19 cellular contexts compared by ENCODE assay signal in genomic region chr20:41782730-41783406, GRCh38.
A peak's percentile ranks its signal among the peaks of the same experiment; 100 is the strongest.
DNase-seq lines count a peak whose midpoint lies in the region; ATAC-seq, FAIRE-seq and TF ChIP-seq lines count a peak whose summit lies in the region.
"Had no signal": no experiment of that assay in that cellular context is flagged by ENCODE, and none has a peak within 500 bp of the region (broad histone marks: within the 10 kb centered on the region; RNA-seq: fewer than 3 reads in every experiment).

No MANE protein-coding gene starts in this region.

- no peak overlapping the region for H2BK12ac ChIP-seq in trophoblast cell (ENCODE audit: low read length)

- 0 out of 2 replicates have a peak overlapping the region, but pooled peaks have one; percentile 3 for H3K4me3 ChIP-seq in OCI-LY3 (ENCODE audit: low read length)
- H3K4me3 ChIP-seq in kidney (ENCODE audit: low read length in 2 of 2): no peak overlapping the region
- peak overlapping the region; percentile 30 for H3K4me3 ChIP-seq in trophoblast cell (ENCODE audit: low read depth, low read length)
- H3K4me3 ChIP-seq in body of pancreas: no peak overlapping the region
- H3K4me3 ChIP-seq: A549, GM23338 had no signal

- H4K8ac ChIP-seq in trophoblast cell (ENCODE audit: low read depth, low read length): no peak overlapping the region

- WGBS in trophoblast cell (ENCODE audit: extremely low coverage, insufficient coverage, insufficient read length): no CpG with 5 or more reads among the region's 3 CpGs
- 78 to 79% methylated on average over 3 of the region's 3 CpGs for WGBS in body of pancreas, 2 donors

- H3K36me3 ChIP-seq in OCI-LY3 (replicated peaks; ENCODE audit: low read depth, low read length): no peaks in the 10 kb centered on the region
- H3K36me3 ChIP-seq in kidney (ENCODE audit: control insufficient read depth in 1 of 2, insufficient read depth in 2 of 2, low read length in 2 of 2): no peaks in the 10 kb centered on the region
- no peaks in the 10 kb centered on the region for H3K36me3 ChIP-seq in trophoblast cell (ENCODE audit: control insufficient read depth in 1 of 2, insufficient read depth in 2 of 2, low read length in 2 of 2)
- no peaks in the 10 kb centered on the region for H3K36me3 ChIP-seq in body of pancreas (replicated peaks in 1 of 2; ENCODE audit: insufficient read depth in 1 of 2, low read depth in 2 of 2)

- H4K20me1 ChIP-seq in OCI-LY3 (ENCODE audit: insufficient read depth, low read length): no peaks in the 10 kb centered on the region

- DNase-seq in kidney: peak; percentile 71
- DNase-seq in trophoblast cell: no peak
- DNase-seq in COLO668 (lab: John Stamatoyannopoulos, UW; ENCODE audit: unreplicated experiment): no peak
- DNase-seq in activated T-helper 2 cell treated with anti-CD3 and anti-CD28 coated beads, Interferon-gamma antibody, Interleukin-2, Interleukin-4, amounts not matched to agents 10 μg/mL and 5 μg/mL and 100 μg/mL, durations not matched to agents 14 hours and 24 hours and 36 hours (ENCODE audit: low spot score): no peak
- DNase-seq in body of pancreas: no peak
- DNase-seq: AML-193; Calu3; CD4-positive, alpha-beta memory T cell; DMS79 treated with DMSO at 0.1 percent for 48 hours; GF-D8; H7; HFFc6 had no signal

- H3K4me3 Mint-ChIP-seq in activated T-helper 2 cell treated with anti-CD3 and anti-CD28 coated beads, Interferon-gamma antibody, Interleukin-2, Interleukin-4, amounts not matched to agents 10 μg/mL and 5 μg/mL and 100 μg/mL, durations not matched to agents 14 hours and 24 hours and 36 hours (ENCODE audit: low read depth): no peak overlapping the region
- H3K4me3 Mint-ChIP-seq: CD4-positive, alpha-beta memory T cell; GM23338; HFFc6 had no signal

- H3K27ac Mint-ChIP-seq in activated T-helper 2 cell treated with anti-CD3 and anti-CD28 coated beads, Interferon-gamma antibody, Interleukin-2, Interleukin-4, amounts not matched to agents 10 μg/mL and 5 μg/mL and 100 μg/mL, durations not matched to agents 14 hours and 24 hours and 36 hours: no peak overlapping the region
- H3K27ac Mint-ChIP-seq: GM23338, HFFc6 had no signal

- no peak overlapping the region for H3K18ac ChIP-seq in trophoblast cell (ENCODE audit: low read length)

- intact Hi-C loops in kidney (cut with DNase I): no loop called here
- intact Hi-C loops in activated T-helper 2 cell treated with anti-CD3 and anti-CD28 coated beads, Interferon-gamma antibody, Interleukin-2, Interleukin-4, amounts not matched to agents 10 μg/mL and 5 μg/mL and 100 μg/mL, durations not matched to agents 14 hours and 24 hours and 36 hours (cut with micrococcal nuclease): no loop called here
- intact Hi-C loops in body of pancreas (cut with DNase I): no loop called here

- no peaks in the 10 kb centered on the region for H3K4me1 Mint-ChIP-seq in activated T-helper 2 cell treated with anti-CD3 and anti-CD28 coated beads, Interferon-gamma antibody, Interleukin-2, Interleukin-4, amounts not matched to agents 10 μg/mL and 5 μg/mL and 100 μg/mL, durations not matched to agents 14 hours and 24 hours and 36 hours (ENCODE audit: low read depth)
- H3K4me1 Mint-ChIP-seq: CD4-positive, alpha-beta memory T cell; GM23338 had no signal

- no peak overlapping the region for H2BK5ac ChIP-seq in trophoblast cell (ENCODE audit: low read depth, low read length, poor library complexity)

- H3K27ac ChIP-seq in OCI-LY3 (ENCODE audit: low read length): peak overlapping the region; percentile 44
- H3K27ac ChIP-seq in kidney (ENCODE audit: low read depth in 2 of 2, low read length in 2 of 2): peak overlapping the region in 1 of 2 donors; percentile 34
- H3K27ac ChIP-seq in trophoblast cell (ENCODE audit: low read depth, low read length): no peak overlapping the region
- H3K27ac ChIP-seq in body of pancreas: no peak overlapping the region
- H3K27ac ChIP-seq: 22Rv1, A549, C4-2B had no signal

- H2AFZ ChIP-seq in OCI-LY3 (ENCODE audit: low read depth, low read length): no peak overlapping the region
- H2AFZ ChIP-seq in trophoblast cell (ENCODE audit: insufficient read depth, low read length, poor library complexity): no peak overlapping the region
- H2AFZ ChIP-seq: GM23338 had no signal

- H3K4ac ChIP-seq in trophoblast cell (ENCODE audit: low read depth, low read length): no peak overlapping the region

- TF ChIP-seq POLR2A in body of pancreas (IDR thresholded peaks at IDR 0.05): no peak

- ATAC-seq in HG03175 (IDR thresholded peaks at IDR 0.05; ENCODE audit: unreplicated experiment) (peak; percentile 10), body of pancreas (no peak)
- ATAC-seq: A549, GM23338, HCT116 had no signal

- no peaks in the 10 kb centered on the region for H3K79me1 ChIP-seq in trophoblast cell (ENCODE audit: low read length)

- H4K91ac ChIP-seq in trophoblast cell (ENCODE audit: low read depth, low read length): no peak overlapping the region

- H4K12ac ChIP-seq in trophoblast cell (ENCODE audit: low read depth, low read length): no peak overlapping the region

- H3K27me3 ChIP-seq in OCI-LY3 (ENCODE audit: low read depth, low read length) (peaks cover 21% of the 10 kb centered on the region), trophoblast cell (ENCODE audit: insufficient read depth, low read length) (no peaks in the 10 kb centered on the region), body of pancreas (no peaks in the 10 kb centered on the region)

- no peak for FAIRE-seq in kidney (lab: Jason Lieb, UNC)
- FAIRE-seq: A549 had no signal

- peak overlapping the region; percentile 42 for H3K4me2 ChIP-seq in OCI-LY3 (ENCODE audit: low read length)
- H3K4me2 ChIP-seq in trophoblast cell (ENCODE audit: low read length): no peak overlapping the region
- H3K4me2 ChIP-seq: A549, GM23338 had no signal

- no peak overlapping the region for H2BK120ac ChIP-seq in trophoblast cell (ENCODE audit: insufficient read depth, low read length, poor library complexity)

- no peaks in the 10 kb centered on the region for H3K9me3 ChIP-seq in OCI-LY3 (ENCODE audit: insufficient read depth, low read length)
- H3K9me3 ChIP-seq in kidney (ENCODE audit: control insufficient read depth in 1 of 2, low read length in 2 of 2): no peaks in the 10 kb centered on the region
- H3K9me3 ChIP-seq in trophoblast cell (ENCODE audit: insufficient read depth, low read depth, low read length): peaks cover 3% of the 10 kb centered on the region
- H3K9me3 ChIP-seq in body of pancreas: no peaks in the 10 kb centered on the region
- H3K9me3 ChIP-seq: A549 had no signal

- H3K79me2 ChIP-seq in OCI-LY3 (ENCODE audit: low read length): no peaks in the 10 kb centered on the region
- no peaks in the 10 kb centered on the region for H3K79me2 ChIP-seq in trophoblast cell (ENCODE audit: control insufficient read depth, insufficient read depth, low read length, poor library complexity)

- H3K23ac ChIP-seq in trophoblast cell (ENCODE audit: low read length): no peak overlapping the region

- H3K9me3 Mint-ChIP-seq in activated T-helper 2 cell treated with anti-CD3 and anti-CD28 coated beads, Interferon-gamma antibody, Interleukin-2, Interleukin-4, amounts not matched to agents 10 μg/mL and 5 μg/mL and 100 μg/mL, durations not matched to agents 14 hours and 24 hours and 36 hours: no peaks in the 10 kb centered on the region

- H3K9ac ChIP-seq in OCI-LY3 (ENCODE audit: low read length): peak overlapping the region; percentile 2; the same call in 1 of the 2 replicates
- H3K9ac ChIP-seq in kidney (ENCODE audit: low read length in 2 of 2): no peak overlapping the region
- peak overlapping the region; percentile 35 for H3K9ac ChIP-seq in trophoblast cell (ENCODE audit: low read length)

- H3K14ac ChIP-seq in trophoblast cell (ENCODE audit: low read length): no peak overlapping the region

- no peaks in the 10 kb centered on the region for H3K36me3 Mint-ChIP-seq in activated T-helper 2 cell treated with anti-CD3 and anti-CD28 coated beads, Interferon-gamma antibody, Interleukin-2, Interleukin-4, amounts not matched to agents 10 μg/mL and 5 μg/mL and 100 μg/mL, durations not matched to agents 14 hours and 24 hours and 36 hours (ENCODE audit: low read depth)
- H3K36me3 Mint-ChIP-seq: CD4-positive, alpha-beta memory T cell had no signal

- H3K27me3 Mint-ChIP-seq in activated T-helper 2 cell treated with anti-CD3 and anti-CD28 coated beads, Interferon-gamma antibody, Interleukin-2, Interleukin-4, amounts not matched to agents 10 μg/mL and 5 μg/mL and 100 μg/mL, durations not matched to agents 14 hours and 24 hours and 36 hours (ENCODE audit: low read depth): no peaks in the 10 kb centered on the region

- H3K4me1 ChIP-seq in OCI-LY3 (ENCODE audit: low read length): peaks cover 36% of the 10 kb centered on the region
- peaks cover 0 to 13% of the 10 kb centered on the region in 2 donors for H3K4me1 ChIP-seq in kidney (ENCODE audit: control insufficient read depth in 1 of 2, insufficient read depth in 1 of 2, low read depth in 1 of 2, low read length in 2 of 2)
- no peaks in the 10 kb centered on the region for H3K4me1 ChIP-seq in trophoblast cell (ENCODE audit: control insufficient read depth in 1 of 2, insufficient read depth in 2 of 2, low read length in 2 of 2)
- H3K4me1 ChIP-seq in body of pancreas: no peaks in the 10 kb centered on the region
- H3K4me1 ChIP-seq: A549 had no signal

- no peak overlapping the region for H2AK5ac ChIP-seq in trophoblast cell (ENCODE audit: low read length)

- TF ChIP-seq CTCF in OCI-LY3 (IDR thresholded peaks at IDR 0.05; ENCODE audit: low read depth, low read length) (no peak), kidney (IDR thresholded peaks at IDR 0.05; ENCODE audit: borderline replicate concordance, extremely low read depth, insufficient read depth) (no peak), body of pancreas (IDR thresholded peaks at IDR 0.05) (no peak)

Comparison
In these comparisons a context has a peak if more than half of its experiments do, and no peak if none do; other contexts are left out.
1. H3K4me3 ChIP-seq: peak in OCI-LY3 (single experiment) and trophoblast cell (single experiment); none in kidney (0 of 2) and body of pancreas (0 of 2).
2. H3K9ac ChIP-seq: peak in OCI-LY3 (single experiment) and trophoblast cell (single experiment); none in kidney (0 of 2).